Comparison of ENCODE assay signal across 13 cellular contexts in genomic region chr12:6214633-6215032, GRCh38. TPM values are rescaled to one million over a fixed set of nuclear protein-coding genes. Genes with fewer than 3 reads are reported as not detected.
DNase-seq lines count a peak whose midpoint lies in the region; ATAC-seq and TF ChIP-seq lines count a peak whose summit lies in the region.
"Had no signal": no experiment of that assay in that cellular context is flagged by ENCODE, and none has a peak within 500 bp of the region (broad histone marks: within the 10 kb centered on the region; RNA-seq: fewer than 3 reads in every experiment).

No MANE protein-coding gene starts in this region.

- peak overlapping the region; percentile 54 for H2AFZ ChIP-seq in neuronal stem cell (ENCODE audit: low read length)

- TF ChIP-seq CTCF in right atrium auricular region (IDR thresholded peaks at IDR 0.05), result no peak
- no peak for TF ChIP-seq CTCF in vagina (IDR thresholded peaks at IDR 0.05)

- no peak for DNase-seq in right atrium auricular region (ENCODE audit: low spot score)
- no peak for DNase-seq in cardiac septum (ENCODE audit: low spot score)
- peak; percentile 78 for DNase-seq in epithelial cell of prostate (ENCODE audit: low read depth, low spot score)
- no peak for DNase-seq in neuronal stem cell (ENCODE audit: low spot score)
- no peak for DNase-seq in vagina (ENCODE audit: extremely low spot score in 2 of 2)
- DNase-seq in DMS153 treated with DMSO at 0.1 percent for 48 hours (lab: John Stamatoyannopoulos, UW; ENCODE audit: unreplicated experiment), result no peak
- DNase-seq in anterior cingulate cortex (lab: John Stamatoyannopoulos, UW), result no peak
- DNase-seq: activated CD4-positive, alpha-beta T cell treated with anti-CD3 and anti-CD28 coated beads, Interleukin-2, amount 50 U/mL, for 48 hours; activated naive CD4-positive, alpha-beta T cell treated with anti-CD3 and anti-CD28 coated beads, Interleukin-2, amount 50 U/mL, for 16 hours; effector CD4-positive, alpha-beta T cell; hypothalamus; naive thymus-derived CD4-positive, alpha-beta T cell had no signal

- H3K79me1 ChIP-seq in neuronal stem cell (ENCODE audit: low read depth, low read length), result no peaks in the 10 kb centered on the region

- no peak overlapping the region for H3K4me2 ChIP-seq in neuronal stem cell (ENCODE audit: insufficient read depth, low read length, poor library complexity, severe bottlenecking)

- no peak overlapping the region for H3K9ac ChIP-seq in neuronal stem cell (ENCODE audit: low read depth, low read length, poor library complexity)

- H2BK5ac ChIP-seq in neuronal stem cell (ENCODE audit: low read length), result no peak overlapping the region

- no peaks in the 10 kb centered on the region for H3K27me3 ChIP-seq in right atrium auricular region
- no peaks in the 10 kb centered on the region for H3K27me3 ChIP-seq in neuronal stem cell (ENCODE audit: control insufficient read depth in 3 of 3, insufficient read depth in 3 of 3, low read depth in 1 of 3, low read length in 3 of 3)
- no peaks in the 10 kb centered on the region for H3K27me3 ChIP-seq in vagina

- H3K4me1 ChIP-seq in right atrium auricular region, result peaks cover 0 to 55% of the 10 kb centered on the region in 2 donors
- peaks cover 10 to 29% of the 10 kb centered on the region in 2 donors for H3K4me1 ChIP-seq in neuronal stem cell (ENCODE audit: control insufficient read depth in 2 of 2, insufficient read depth in 1 of 2, low read depth in 1 of 2, low read length in 2 of 2)
- peaks cover 100% of the 10 kb centered on the region for H3K4me1 ChIP-seq in vagina

- no peak overlapping the region for H2BK12ac ChIP-seq in neuronal stem cell (ENCODE audit: low read length)

- no peak overlapping the region for H4K8ac ChIP-seq in neuronal stem cell (ENCODE audit: low read depth, low read length)

- H3K36me3 ChIP-seq in right atrium auricular region, result no peaks in the 10 kb centered on the region
- no peaks in the 10 kb centered on the region for H3K36me3 ChIP-seq in neuronal stem cell (replicated peaks in 1 of 2; ENCODE audit: control insufficient read depth in 2 of 2, insufficient read depth in 2 of 2, low read length in 2 of 2)
- H3K36me3 ChIP-seq in vagina, result peaks cover 0 to 2% of the 10 kb centered on the region in 2 donors

- intact Hi-C loops in cardiac septum (cut with DNase I), result no loop called here
- intact Hi-C loops in vagina (cut with DNase I), result no loop called here

- H4K91ac ChIP-seq in neuronal stem cell (ENCODE audit: low read depth, low read length, poor library complexity), result no peak overlapping the region

- H2AK5ac ChIP-seq in neuronal stem cell (ENCODE audit: low read depth, low read length), result no peak overlapping the region

- no peak overlapping the region for H3K4ac ChIP-seq in neuronal stem cell (ENCODE audit: low read length)

- H3K4me3 ChIP-seq in right atrium auricular region, result no peak overlapping the region
- H3K4me3 ChIP-seq in neuronal stem cell (ENCODE audit: low read length in 2 of 2), result no peak overlapping the region
- H3K4me3 ChIP-seq in vagina, result peak overlapping the region in 1 of 2 donors; percentile 7

- H2BK15ac ChIP-seq in neuronal stem cell (ENCODE audit: low read length), result no peak overlapping the region

- H3K27ac ChIP-seq in right atrium auricular region (peak overlapping the region; percentile 64 to 65), epithelial cell of prostate (peak overlapping the region; percentile 99), neuronal stem cell (replicated peaks; ENCODE audit: low read length) (no peak overlapping the region), vagina (peak overlapping the region; percentile 81)

- no CpG with 5 or more reads among the region's 7 CpGs for WGBS in neuronal stem cell (ENCODE audit: extremely low coverage in 2 of 2, insufficient read length in 2 of 2, insufficient replicate concordance in 1 of 2), 2 donors

- H3K14ac ChIP-seq in neuronal stem cell (ENCODE audit: low read length), result no peak overlapping the region

- no peak overlapping the region for H3K18ac ChIP-seq in neuronal stem cell (ENCODE audit: low read length)

- no peak overlapping the region for H3K23ac ChIP-seq in neuronal stem cell (ENCODE audit: low read depth, low read length, poor library complexity)

- ATAC-seq in HG03097 (IDR thresholded peaks at IDR 0.05; ENCODE audit: low FRiP score, unreplicated experiment), result no peak
- ATAC-seq: naive thymus-derived CD4-positive, alpha-beta T cell had no signal

- H2BK120ac ChIP-seq in neuronal stem cell (ENCODE audit: low read depth, low read length), result no peak overlapping the region

- TF ChIP-seq POLR2A in vagina (IDR thresholded peaks at IDR 0.05), result no peak

- H3K9me3 ChIP-seq in right atrium auricular region (no peaks in the 10 kb centered on the region), neuronal stem cell (replicated peaks in 1 of 2; ENCODE audit: control insufficient read depth in 2 of 2, insufficient read depth in 1 of 2, low read depth in 1 of 2, low read length in 2 of 2) (no peaks in the 10 kb centered on the region), vagina (no peaks in the 10 kb centered on the region)

RNA-seq across cellular contexts. Expression of gene CD9, which starts 14.4 kb away (rescaled TPM):
- 100 to 1,000 TPM; 126 to 230 TPM for total RNA-seq in right atrium auricular region
- total RNA-seq in cardiac septum, result 70.2 TPM
- polyA plus RNA-seq in neuronal stem cell (2013, experiment 1 of 2), result 6.3 TPM
- 6.4 TPM for polyA plus RNA-seq in neuronal stem cell (2013, experiment 2 of 2)
- 366 TPM for total RNA-seq in vagina
